Comparison of ENCODE assay signal across 16 cellular contexts in genomic region chr11:92769125-92769524, GRCh38.
DNase-seq lines count a peak whose midpoint lies in the region; ATAC-seq and TF ChIP-seq lines count a peak whose summit lies in the region.
"Had no signal": no experiment of that assay in that cellular context is flagged by ENCODE, and none has a peak within 500 bp of the region (broad histone marks: within the 10 kb centered on the region; RNA-seq: fewer than 3 reads in every experiment).

No MANE protein-coding gene starts in this region.

- H3K36me3 ChIP-seq in mesendoderm (ENCODE audit: control insufficient read depth, insufficient read depth, low read length): no peaks in the 10 kb centered on the region
- no peaks in the 10 kb centered on the region for H3K36me3 ChIP-seq in CD4-positive, alpha-beta memory T cell (ENCODE audit: insufficient read depth, low read length)

- CTCF ChIA-PET in CD4-positive, alpha-beta memory T cell (lab: Charles Lee; ENCODE audit: partially characterized antibody): no interaction called here

- ATAC-seq in HG03025 (IDR thresholded peaks at IDR 0.05; ENCODE audit: low FRiP score, unreplicated experiment) (no peak), HG03460 (IDR thresholded peaks at IDR 0.05; ENCODE audit: unreplicated experiment) (no peak)

- H3K27ac Mint-ChIP-seq in brain: peak overlapping the region; percentile 36 to 88 (median 44)
- H3K27ac Mint-ChIP-seq in CD4-positive, alpha-beta memory T cell: no peak overlapping the region

- H3K4me3 Mint-ChIP-seq in brain: peak overlapping the region in 2 of 5 experiments; percentile 12 to 28
- H3K4me3 Mint-ChIP-seq in CD4-positive, alpha-beta memory T cell: no peak overlapping the region

- H2AK5ac ChIP-seq in mesendoderm (ENCODE audit: low read length): no peak overlapping the region

- peaks cover 7% of the 10 kb centered on the region for H3K27me3 Mint-ChIP-seq in brain
- peaks cover 2 to 13% of the 10 kb centered on the region in 2 donors for H3K27me3 Mint-ChIP-seq in CD4-positive, alpha-beta memory T cell

- H3K79me2 ChIP-seq in mesendoderm (ENCODE audit: control insufficient read depth, insufficient read depth, low read length): no peaks in the 10 kb centered on the region

- H3K23ac ChIP-seq in mesendoderm (ENCODE audit: low read length): no peak overlapping the region

- no peak overlapping the region for H3K9ac ChIP-seq in mesendoderm (ENCODE audit: low read length)

- no peak overlapping the region for H2BK15ac ChIP-seq in mesendoderm (replicated peaks; ENCODE audit: low read depth)

- WGBS in mesendoderm (ENCODE audit: extremely low coverage, insufficient coverage, low lambda C conversion rate): no CpG with 5 or more reads among the region's 2 CpGs

- no peaks in the 10 kb centered on the region for H3K79me1 ChIP-seq in mesendoderm (ENCODE audit: low read length)

- no peak overlapping the region for H3K27ac ChIP-seq in mesendoderm (ENCODE audit: low read depth, low read length)
- no peak overlapping the region for H3K27ac ChIP-seq in CD4-positive, alpha-beta memory T cell (ENCODE audit: low read depth, low read length)
- H3K27ac ChIP-seq: PC-9, RWPE1 had no signal

- H3K18ac ChIP-seq in mesendoderm (ENCODE audit: low read length): no peak overlapping the region

- intact Hi-C loops in CD4-positive, alpha-beta memory T cell (cut with micrococcal nuclease): no loop called here
- intact Hi-C loops in posterior cingulate gyrus (cut with DNase I): no loop called here

- no peak overlapping the region for H3K56ac ChIP-seq in mesendoderm (ENCODE audit: low read length)

- POLR2A ChIA-PET in CD4-positive, alpha-beta memory T cell (lab: Charles Lee; ENCODE audit: partially characterized antibody): no interaction called here

- H3K27me3 ChIP-seq in mesendoderm (ENCODE audit: insufficient read depth, low read length, poor library complexity): no peaks in the 10 kb centered on the region
- H3K27me3 ChIP-seq in CD4-positive, alpha-beta memory T cell (ENCODE audit: insufficient read depth, low read length): no peaks in the 10 kb centered on the region

- H3K4me1 ChIP-seq in mesendoderm (ENCODE audit: control insufficient read depth, low read depth, low read length): peaks cover 1% of the 10 kb centered on the region
- H3K4me1 ChIP-seq in CD4-positive, alpha-beta memory T cell (ENCODE audit: insufficient read depth, low read length): no peaks in the 10 kb centered on the region

- H3K4me3 ChIP-seq in mesendoderm (ENCODE audit: low read length): no peak overlapping the region
- H3K4me3 ChIP-seq in CD4-positive, alpha-beta memory T cell (ENCODE audit: low read length in 2 of 2): no peak overlapping the region
- H3K4me3 ChIP-seq: PC-9 had no signal

- no peaks in the 10 kb centered on the region for H3K9me3 ChIP-seq in CD4-positive, alpha-beta memory T cell (ENCODE audit: control insufficient read depth in 1 of 2, low read length in 2 of 2)

- H3K4me2 ChIP-seq in mesendoderm (ENCODE audit: low read length): no peak overlapping the region
- H3K4me2 ChIP-seq: PC-9 had no signal

- H2BK120ac ChIP-seq in mesendoderm (ENCODE audit: low read depth, low read length): no peak overlapping the region

- no peak overlapping the region for H4K5ac ChIP-seq in mesendoderm (ENCODE audit: low read length)

- no peak overlapping the region for H3K4ac ChIP-seq in mesendoderm (ENCODE audit: low read depth, low read length)

- H3K4me1 Mint-ChIP-seq in brain: peaks cover 77% of the 10 kb centered on the region
- peaks cover 0 to 5% (median 4%) of the 10 kb centered on the region in 4 donors for H3K4me1 Mint-ChIP-seq in CD4-positive, alpha-beta memory T cell

- H2BK5ac ChIP-seq in mesendoderm (ENCODE audit: low read length): no peak overlapping the region

- H4K8ac ChIP-seq in mesendoderm (ENCODE audit: low read depth, low read length): no peak overlapping the region

- H3K9me3 Mint-ChIP-seq in brain: no peaks in the 10 kb centered on the region
- H3K9me3 Mint-ChIP-seq in CD4-positive, alpha-beta memory T cell: peaks cover 0 to 3% (median 0%) of the 10 kb centered on the region in 8 donors

- DNase-seq in Ammon's horn (ENCODE audit: low spot score) (peak; percentile 17), NCI-H69 (lab: John Stamatoyannopoulos, UW) (peak; percentile 69), mesendoderm (peak; percentile 13), posterior cingulate gyrus (no peak)
- no peak for DNase-seq in CD4-positive, alpha-beta memory T cell
- DNase-seq: C1 segment of cervical spinal cord, KG1, NCI-H1417, NCI-H187 treated with DMSO at 0.1 percent for 48 hours, NCI-H226, NCI-H524, PC-9 had no signal

- no peak for TF ChIP-seq CTCF in brain (conservative IDR thresholded peaks at IDR 0.05)

- H3K36me3 Mint-ChIP-seq in brain: peaks cover 6% of the 10 kb centered on the region
- no peaks in the 10 kb centered on the region for H3K36me3 Mint-ChIP-seq in CD4-positive, alpha-beta memory T cell

Comparison
In these comparisons a context has a peak if more than half of its experiments do, and no peak if none do; other contexts are left out.
1. DNase-seq: peak in Ammon's horn (single experiment), NCI-H69 (single experiment) and mesendoderm (single experiment); none in CD4-positive, alpha-beta memory T cell (0 of 5) and posterior cingulate gyrus (0 of 10).
2. H3K27ac Mint-ChIP-seq: peak in brain (5 of 5); none in CD4-positive, alpha-beta memory T cell (0 of 7).